Comparison of ENCODE assay signal across 21 cellular contexts in the genomic region with DNA sequence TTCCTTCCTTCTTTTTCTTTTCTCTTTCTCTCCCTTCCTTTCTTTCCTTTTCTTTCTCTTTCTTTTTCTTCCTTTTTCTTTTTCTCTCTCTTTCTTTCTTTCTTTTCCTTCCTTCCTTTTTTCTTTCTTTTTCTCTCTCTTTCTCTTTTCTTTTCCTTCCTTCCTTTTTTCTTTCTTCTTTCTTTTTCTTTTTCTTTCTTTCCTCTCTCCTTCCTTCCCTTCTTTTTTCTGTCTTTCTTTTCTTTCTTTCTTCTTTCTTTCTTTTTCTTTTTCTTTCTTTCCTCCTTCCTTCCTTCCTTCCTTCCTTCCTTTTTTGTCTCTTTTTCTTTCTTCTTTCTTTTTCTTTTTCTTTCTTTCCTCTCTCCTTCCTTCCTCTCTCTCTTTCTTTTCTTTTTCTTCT.
DNase-seq lines count a peak whose midpoint lies in the region; ATAC-seq, FAIRE-seq and TF ChIP-seq lines count a peak whose summit lies in the region.
"Had no signal": no experiment of that assay in that cellular context is flagged by ENCODE, and none has a peak within 500 bp of the region (broad histone marks: within the 10 kb centered on the region; RNA-seq: fewer than 3 reads in every experiment).

No MANE protein-coding gene starts in this region.

- ATAC-seq in natural killer cell, result no peak
- ATAC-seq in natural killer cell treated with Interleukin-12 subunit alpha and Interleukin-12 subunit beta and Interleukin-15 and Interleukin-18, amount 100 ng/mL, for 72 hours, result no peak
- ATAC-seq in CD4-positive, alpha-beta T cell (ENCODE audit: poor library complexity), result no peak
- ATAC-seq in K562, result no peak
- ATAC-seq: GM12878, HCT116 had no signal

- no peak overlapping the region for H3K9ac ChIP-seq in K562 (ENCODE audit: insufficient read depth in 1 of 2, low read depth in 2 of 2, low read length in 2 of 2)
- H3K9ac ChIP-seq: BLaER1, GM23248 had no signal

- no TSS peak for BruUV-seq in K562 (replicated peaks; lab: Mats Ljungman, UMichigan)

- no peak overlapping the region for H3K4me3 Mint-ChIP-seq in natural killer cell
- no peak overlapping the region for H3K4me3 Mint-ChIP-seq in natural killer cell treated with Interleukin-12 subunit alpha and Interleukin-12 subunit beta and Interleukin-15 and Interleukin-18, amount 100 ng/mL, for 72 hours
- H3K4me3 Mint-ChIP-seq in CD4-positive, alpha-beta T cell, result no peak overlapping the region
- no peak overlapping the region for H3K4me3 Mint-ChIP-seq in CD4-positive, alpha-beta memory T cell
- H3K4me3 Mint-ChIP-seq: CD8-positive, alpha-beta memory T cell; H9; HFFc6 had no signal

- in situ Hi-C loops in K562 (cut with MboI), result no loop called here

- H2AFZ ChIP-seq in K562 (ENCODE audit: low read depth, low read length), result no peak overlapping the region
- H2AFZ ChIP-seq: GM23248 had no signal

- DNase-seq in natural killer cell (no peak), K562 (ENCODE audit: extremely low read depth in 1 of 4, low spot score in 3 of 4) (no peak), ureter (ENCODE audit: low spot score) (no peak)
- DNase-seq in natural killer cell treated with Interleukin-12 subunit alpha and Interleukin-12 subunit beta and Interleukin-15 and Interleukin-18, amount 100 ng/mL, for 72 hours (ENCODE audit: low spot score), result no peak
- no peak for DNase-seq in CD4-positive, alpha-beta T cell
- DNase-seq in CD4-positive, alpha-beta memory T cell, result no peak
- DNase-seq: CD8-positive, alpha-beta memory T cell; DMS 273 treated with DMSO at 0.1 percent for 48 hours; DMS79; EL; GDM1; GM23248; H9; HFFc6 had no signal

- H3K27me3 ChIP-seq in CD4-positive, alpha-beta T cell (ENCODE audit: control insufficient read depth, insufficient read depth, low read length), result no peaks in the 10 kb centered on the region
- H3K27me3 ChIP-seq in K562 (ENCODE audit: control insufficient read depth in 2 of 2, insufficient read depth in 2 of 2, low read length in 2 of 2), result no peaks in the 10 kb centered on the region
- no peaks in the 10 kb centered on the region for H3K27me3 ChIP-seq in CD4-positive, alpha-beta memory T cell (ENCODE audit: insufficient read depth, low read length)
- H3K27me3 ChIP-seq: BLaER1 had no signal

- POLR2A ChIA-PET in CD4-positive, alpha-beta T cell (lab: Charles Lee), result no interaction called here
- POLR2A ChIA-PET in K562 (lab: Yijun Ruan, JAX), result no interaction called here
- POLR2A ChIA-PET in CD4-positive, alpha-beta memory T cell (lab: Charles Lee; ENCODE audit: partially characterized antibody), result no interaction called here

- TF ChIP-seq POLR2A in K562 (conservative IDR thresholded peaks at IDR 0.05), result no peak

- no peaks in the 10 kb centered on the region for H3K4me1 ChIP-seq in K562 (replicated peaks in 1 of 2; ENCODE audit: control insufficient read depth in 2 of 2, insufficient read depth in 2 of 2, low read length in 2 of 2)
- no peaks in the 10 kb centered on the region for H3K4me1 ChIP-seq in CD4-positive, alpha-beta memory T cell (ENCODE audit: insufficient read depth, low read length)

- H4K20me1 ChIP-seq in K562 (replicated peaks; ENCODE audit: control insufficient read depth, insufficient read depth, low read length), result no peaks in the 10 kb centered on the region
- H4K20me1 ChIP-seq: BLaER1 had no signal

- TF ChIP-seq CTCF in natural killer cell (IDR thresholded peaks at IDR 0.05), result peak; percentile 29
- peak; percentile 28 for TF ChIP-seq CTCF in CD4-positive, alpha-beta T cell (IDR thresholded peaks at IDR 0.05)
- TF ChIP-seq CTCF in K562 (IDR thresholded peaks at IDR 0.05 in 2 of 3, conservative IDR thresholded peaks at IDR 0.05 in 1 of 3; ENCODE audit: insufficient read depth in 2 of 3, low read depth in 1 of 3, low read length in 3 of 3), result no peak

- H3K36me3 ChIP-seq in K562 (ENCODE audit: control insufficient read depth, insufficient read depth, low read length), result no peaks in the 10 kb centered on the region
- no peaks in the 10 kb centered on the region for H3K36me3 ChIP-seq in CD4-positive, alpha-beta memory T cell (ENCODE audit: insufficient read depth, low read length)
- H3K36me3 ChIP-seq: BLaER1 had no signal

- no peaks in the 10 kb centered on the region for H3K27me3 Mint-ChIP-seq in natural killer cell (ENCODE audit: low read depth in 2 of 2)
- H3K27me3 Mint-ChIP-seq in natural killer cell treated with Interleukin-12 subunit alpha and Interleukin-12 subunit beta and Interleukin-15 and Interleukin-18, amount 100 ng/mL, for 72 hours, result no peaks in the 10 kb centered on the region
- H3K27me3 Mint-ChIP-seq in CD4-positive, alpha-beta T cell, result no peaks in the 10 kb centered on the region
- no peaks in the 10 kb centered on the region for H3K27me3 Mint-ChIP-seq in CD4-positive, alpha-beta memory T cell
- H3K27me3 Mint-ChIP-seq: CD8-positive, alpha-beta memory T cell had no signal

- TF ChIP-seq EP300 in K562 (IDR thresholded peaks at IDR 0.05; ENCODE audit: low read length), result no peak

- H3K36me3 Mint-ChIP-seq in natural killer cell, result peaks cover 7% of the 10 kb centered on the region
- H3K36me3 Mint-ChIP-seq in natural killer cell treated with Interleukin-12 subunit alpha and Interleukin-12 subunit beta and Interleukin-15 and Interleukin-18, amount 100 ng/mL, for 72 hours, result peaks cover 4% of the 10 kb centered on the region
- H3K36me3 Mint-ChIP-seq in CD4-positive, alpha-beta T cell (ENCODE audit: low read depth), result no peaks in the 10 kb centered on the region
- no peaks in the 10 kb centered on the region for H3K36me3 Mint-ChIP-seq in CD4-positive, alpha-beta memory T cell
- H3K36me3 Mint-ChIP-seq: CD8-positive, alpha-beta memory T cell had no signal

- H3K27ac Mint-ChIP-seq in natural killer cell, result no peak overlapping the region
- H3K27ac Mint-ChIP-seq in natural killer cell treated with Interleukin-12 subunit alpha and Interleukin-12 subunit beta and Interleukin-15 and Interleukin-18, amount 100 ng/mL, for 72 hours, result no peak overlapping the region
- H3K27ac Mint-ChIP-seq in CD4-positive, alpha-beta T cell, result no peak overlapping the region
- H3K27ac Mint-ChIP-seq in CD4-positive, alpha-beta memory T cell, result no peak overlapping the region
- H3K27ac Mint-ChIP-seq: CD8-positive, alpha-beta memory T cell; H9; HFFc6 had no signal

- FAIRE-seq in K562 (lab: Jason Lieb, UNC), result no peak
- FAIRE-seq: D721Med, GM12878, GM19239, H1 had no signal

- intact Hi-C loops in natural killer cell (cut with micrococcal nuclease) (no loop called here), K562 (cut with micrococcal nuclease) (no loop called here)
- intact Hi-C loops in CD4-positive, alpha-beta T cell (cut with DNase I, micrococcal nuclease), result no loop called here
- intact Hi-C loops in CD4-positive, alpha-beta memory T cell (cut with micrococcal nuclease), result no loop called here

- no peaks in the 10 kb centered on the region for H3K4me1 Mint-ChIP-seq in natural killer cell
- no peaks in the 10 kb centered on the region for H3K4me1 Mint-ChIP-seq in natural killer cell treated with Interleukin-12 subunit alpha and Interleukin-12 subunit beta and Interleukin-15 and Interleukin-18, amount 100 ng/mL, for 72 hours (ENCODE audit: low read depth in 2 of 2)
- no peaks in the 10 kb centered on the region for H3K4me1 Mint-ChIP-seq in CD4-positive, alpha-beta T cell (ENCODE audit: low read depth)
- no peaks in the 10 kb centered on the region for H3K4me1 Mint-ChIP-seq in CD4-positive, alpha-beta memory T cell
- H3K4me1 Mint-ChIP-seq: CD8-positive, alpha-beta memory T cell; H9 had no signal

- H3K4me2 ChIP-seq in K562 (ENCODE audit: insufficient read depth, low read length), result no peak overlapping the region
- H3K4me2 ChIP-seq: BLaER1 had no signal

- H3K9me3 ChIP-seq in CD4-positive, alpha-beta T cell (ENCODE audit: control insufficient read depth, low read length), result peaks cover 7% of the 10 kb centered on the region
- peaks cover 2% of the 10 kb centered on the region for H3K9me3 ChIP-seq in K562 (replicated peaks; ENCODE audit: control insufficient read depth, insufficient read depth, low read depth, low read length)
- no peaks in the 10 kb centered on the region for H3K9me3 ChIP-seq in CD4-positive, alpha-beta memory T cell (ENCODE audit: control insufficient read depth in 1 of 2, low read length in 2 of 2)

- H3K79me2 ChIP-seq in K562 (ENCODE audit: control insufficient read depth, insufficient read depth, low read length), result no peaks in the 10 kb centered on the region

- no peak overlapping the region for H3K27ac ChIP-seq in CD4-positive, alpha-beta T cell (ENCODE audit: low read depth, low read length)
- H3K27ac ChIP-seq in K562 (ENCODE audit: extremely low read depth, low read depth, low read length), result no peak overlapping the region
- no peak overlapping the region for H3K27ac ChIP-seq in CD4-positive, alpha-beta memory T cell (ENCODE audit: low read depth, low read length)
- H3K27ac ChIP-seq: BLaER1, C4-2B, GM23248 had no signal

- CTCF ChIA-PET in CD4-positive, alpha-beta T cell (lab: Charles Lee), result no interaction called here
- CTCF ChIA-PET in K562 (lab: Yijun Ruan, JAX; ENCODE audit: low intra/inter-chr PET ratio), result no interaction called here
- CTCF ChIA-PET in CD4-positive, alpha-beta memory T cell (lab: Charles Lee; ENCODE audit: partially characterized antibody), result no interaction called here

- H3K9me1 ChIP-seq in K562 (ENCODE audit: control insufficient read depth, insufficient read depth, low read length), result no peaks in the 10 kb centered on the region

- no peak for TF ChIP-seq RAD21 in K562 (CRISPR knock-in tag; conservative IDR thresholded peaks at IDR 0.05 in 1 of 2, IDR thresholded peaks at IDR 0.05 in 1 of 2)

- peaks cover 17 to 20% of the 10 kb centered on the region in 2 donors for H3K9me3 Mint-ChIP-seq in natural killer cell
- H3K9me3 Mint-ChIP-seq in natural killer cell treated with Interleukin-12 subunit alpha and Interleukin-12 subunit beta and Interleukin-15 and Interleukin-18, amount 100 ng/mL, for 72 hours, result peaks cover 7% of the 10 kb centered on the region
- peaks cover 5% of the 10 kb centered on the region for H3K9me3 Mint-ChIP-seq in CD4-positive, alpha-beta T cell
- peaks cover 2 to 20% (median 10%) of the 10 kb centered on the region in 8 donors for H3K9me3 Mint-ChIP-seq in CD4-positive, alpha-beta memory T cell

- no peak overlapping the region for H3K4me3 ChIP-seq in K562
- no peak overlapping the region for H3K4me3 ChIP-seq in CD4-positive, alpha-beta memory T cell (ENCODE audit: low read length in 2 of 2)
- H3K4me3 ChIP-seq: BLaER1, GM12878, GM23248 had no signal

TF ChIP-seq in K562, 482 proteins besides CTCF, POLR2A, EP300 and RAD21 (continues in another document):
- TF ChIP-seq CXXC5 (CRISPR knock-in tag; IDR thresholded peaks at IDR 0.05) (no peak), EP400 (IDR thresholded peaks at IDR 0.05) (no peak), ZNF143 (CRISPR knock-in tag; IDR thresholded peaks at IDR 0.05) (no peak), ZNF3 (CRISPR knock-in tag; IDR thresholded peaks at IDR 0.05) (no peak)

Comparison
In these comparisons a context has a peak if more than half of its experiments do, and no peak if none do; other contexts are left out.
1. CTCF ChIP-seq: peak in natural killer cell (single experiment) and CD4-positive, alpha-beta T cell (single experiment); none in K562 (0 of 3).